20 cellular contexts compared by ENCODE assay signal in genomic region chr13:95571941-95572340, GRCh38. TPM values are rescaled to one million over a fixed set of nuclear protein-coding genes. Genes with fewer than 3 reads are reported as not detected.
"Had no signal": no experiment of that assay in that cellular context is flagged by ENCODE, and none has a peak within 500 bp of the region (broad histone marks: within the 10 kb centered on the region; RNA-seq: fewer than 3 reads in every experiment).

No MANE protein-coding gene starts in this region.

- H3K9ac ChIP-seq: parathyroid adenoma had no signal

- H3K4me3 ChIP-seq: colonic mucosa, hepatocyte, sigmoid colon, thoracic aorta had no signal

- H3K79me2 ChIP-seq: hepatocyte, parathyroid adenoma had no signal

- H3K36me3 ChIP-seq: colonic mucosa, neutrophil, sigmoid colon, thoracic aorta had no signal

- H3K27me3 ChIP-seq: colonic mucosa, hepatocyte, neutrophil, sigmoid colon had no signal

- H3K4me2 ChIP-seq: hepatocyte had no signal

- FAIRE-seq: islet of Langerhans had no signal

- H3K4me1 ChIP-seq: colonic mucosa, parathyroid adenoma, sigmoid colon had no signal

- DNase-seq: activated CD4-positive, alpha-beta T cell treated with anti-CD3 and anti-CD28 coated beads, Interleukin-2, amount 10 ng/mL, durations not matched to agents 7 days and 5 days; activated CD8-positive, alpha-beta T cell treated with anti-CD3 and anti-CD28 coated beads, Interleukin-2, amount 10 ng/mL, durations not matched to agents 7 days and 5 days; activated naive CD4-positive, alpha-beta T cell treated with Interleukin-2 at 50 U/mL for 16 hours; activated T-cell treated with anti-CD3 and anti-CD28 coated beads, Interleukin-2, amount 50 U/mL, for 24 hours; anterior cingulate cortex; central memory CD4-positive, alpha-beta T cell; colonic mucosa; endodermal cell; foreskin fibroblast; left cardiac atrium; naive thymus-derived CD8-positive, alpha-beta T cell; sigmoid colon; stimulated activated CD4-positive, alpha-beta T cell treated with anti-CD3 and anti-CD28 coated beads, Interleukin-4, amount 100 ng/mL, for 4 hours; T1000 had no signal

- H3K27ac ChIP-seq: colonic mucosa, epithelial cell of prostate, hepatocyte, neutrophil, parathyroid adenoma, sigmoid colon, thoracic aorta had no signal

RNA-seq across cellular contexts. Expression of gene CLDN10, which starts 19.4 kb away (rescaled TPM):
- polyA plus RNA-seq: naive thymus-derived CD8-positive, alpha-beta T cell had no signal
